ENCODE assay signal across 17 cellular contexts in genomic region chr21:35113064-35113463, GRCh38.
DNase-seq lines count a peak whose midpoint lies in the region; ATAC-seq and TF ChIP-seq lines count a peak whose summit lies in the region.
"Had no signal": no experiment of that assay in that cellular context is flagged by ENCODE, and none has a peak within 500 bp of the region (broad histone marks: within the 10 kb centered on the region; RNA-seq: fewer than 3 reads in every experiment).

No MANE protein-coding gene starts in this region.

- H3K36me3 Mint-ChIP-seq in MCF 10A (ENCODE audit: insufficient read depth, unreplicated experiment): no peaks in the 10 kb centered on the region

- intact Hi-C loops in MCF 10A (cut with micrococcal nuclease): no loop called here
- intact Hi-C loops in breast epithelium (cut with DNase I; ENCODE audit: low total_unique reads): no loop called here

- no peak overlapping the region for H3K27ac ChIP-seq in breast epithelium
- H3K27ac ChIP-seq in brain microvascular endothelial cell: no peak overlapping the region
- H3K27ac ChIP-seq: colonic mucosa, HL-60, PC-9, suprapubic skin had no signal

- no peak overlapping the region for H3K27ac Mint-ChIP-seq in MCF 10A (ENCODE audit: low read depth, unreplicated experiment)
- H3K27ac Mint-ChIP-seq: nephron progenitor cell had no signal

- H3K36me3 ChIP-seq in breast epithelium: no peaks in the 10 kb centered on the region
- no peaks in the 10 kb centered on the region for H3K36me3 ChIP-seq in brain microvascular endothelial cell (replicated peaks)
- H3K36me3 ChIP-seq: colonic mucosa, suprapubic skin had no signal

- H3K9me3 ChIP-seq in breast epithelium: no peaks in the 10 kb centered on the region
- H3K9me3 ChIP-seq: colonic mucosa, suprapubic skin had no signal

- H3K27me3 Mint-ChIP-seq in MCF 10A (ENCODE audit: insufficient read depth, unreplicated experiment): no peaks in the 10 kb centered on the region

- CTCF ChIA-PET in MCF 10A (lab: Yijun Ruan, JAX): interaction anchor here (0.7 to 0.8 kb wide), 2 partner anchors 13 to 27 kb away, joined by 3 to 4 read pairs; no protein-coding TSS in a partner anchor

- TF ChIP-seq CTCF in MCF 10A (IDR thresholded peaks at IDR 0.05; ENCODE audit: unreplicated experiment) (no peak), breast epithelium (IDR thresholded peaks at IDR 0.05) (no peak), NB4 (IDR thresholded peaks at IDR 0.05; ENCODE audit: low read depth, low read length) (no peak), brain microvascular endothelial cell (IDR thresholded peaks at IDR 0.05; ENCODE audit: low read depth, low read length, missing control alignments) (no peak)

- in situ Hi-C loops in brain microvascular endothelial cell (cut with HindIII; ENCODE audit: low pct_ligation_motif_present, low sequenced_read_pairs): no loop called here

- H3K27me3 ChIP-seq in breast epithelium (no peaks in the 10 kb centered on the region), brain microvascular endothelial cell (replicated peaks) (no peaks in the 10 kb centered on the region)
- H3K27me3 ChIP-seq: colonic mucosa, suprapubic skin had no signal

- H3K9me3 Mint-ChIP-seq in MCF 10A (ENCODE audit: unreplicated experiment): no peaks in the 10 kb centered on the region
- H3K9me3 Mint-ChIP-seq: nephron progenitor cell had no signal

- H3K4me3 Mint-ChIP-seq in MCF 10A (ENCODE audit: unreplicated experiment): no peak overlapping the region
- H3K4me3 Mint-ChIP-seq: nephron progenitor cell had no signal

- BruUV-seq in MCF 10A (replicated peaks; lab: Mats Ljungman, UMichigan): no TSS peak

- POLR2A ChIA-PET in MCF 10A (lab: Yijun Ruan, JAX): no interaction called here

- TF ChIP-seq POLR2A in breast epithelium (IDR thresholded peaks at IDR 0.05): no peak
- no peak for TF ChIP-seq POLR2A in NB4 (IDR thresholded peaks at IDR 0.05; ENCODE audit: extremely low read depth, insufficient read length)

- ATAC-seq in stimulated activated naive CD8-positive, alpha-beta T cell treated with anti-CD3 and anti-CD28 coated beads, Interleukin-15, Interleukin-2, amounts not matched to agents 100 U/mL and 50 U/mL, for 24 hours: peak; percentile 71

- H3K4me1 ChIP-seq in breast epithelium: no peaks in the 10 kb centered on the region
- H3K4me1 ChIP-seq: colonic mucosa, suprapubic skin had no signal

- peaks cover 7% of the 10 kb centered on the region for H3K4me1 Mint-ChIP-seq in MCF 10A (ENCODE audit: insufficient read depth, unreplicated experiment)
- H3K4me1 Mint-ChIP-seq: nephron progenitor cell had no signal

- no peak overlapping the region for H3K4me3 ChIP-seq in breast epithelium
- no peak overlapping the region for H3K4me3 ChIP-seq in NB4 (ENCODE audit: low read depth, low read length)
- H3K4me3 ChIP-seq in brain microvascular endothelial cell (ENCODE audit: low read depth, low read length): no peak overlapping the region
- H3K4me3 ChIP-seq: colonic mucosa, PC-9, suprapubic skin had no signal

- peak; percentile 5 for DNase-seq in MCF 10A (ENCODE audit: unreplicated experiment)
- DNase-seq in breast epithelium (ENCODE audit: low spot score in 2 of 2): no peak
- peak; percentile 12 for DNase-seq in NB4 (ENCODE audit: low read depth)
- peak; percentile 13 for DNase-seq in brain microvascular endothelial cell
- DNase-seq in stimulated activated naive CD8-positive, alpha-beta T cell treated with anti-CD3 and anti-CD28 coated beads, Interleukin-15, Interleukin-2, amounts not matched to agents 100 U/mL and 50 U/mL, for 24 hours: no peak
- no peak for DNase-seq in NCI-H2227 treated with DMSO at 0.1 percent for 48 hours (lab: John Stamatoyannopoulos, UW)
- DNase-seq in NCI-H146 treated with DMSO at 0.1 percent for 48 hours (lab: John Stamatoyannopoulos, UW; ENCODE audit: unreplicated experiment): no peak
- no peak for DNase-seq in NOMO-1 treated with DMSO at 0.1 percent for 48 hours (lab: John Stamatoyannopoulos, UW; ENCODE audit: unreplicated experiment)
- DNase-seq: AML-193, aorta, colonic mucosa, NCI-H1930, NCI-H524, nephron progenitor cell, PC-9 had no signal

Comparison
In these comparisons a context has a peak if more than half of its experiments do, and no peak if none do; other contexts are left out.
1. DNase-seq: peak in MCF 10A (single experiment), NB4 (single experiment) and brain microvascular endothelial cell (single experiment); none in breast epithelium (0 of 2), stimulated activated naive CD8-positive, alpha-beta T cell treated with anti-CD3 and anti-CD28 coated beads, Interleukin-15, Interleukin-2, amounts not matched to agents 100 U/mL and 50 U/mL, for 24 hours (single experiment), NCI-H2227 treated with DMSO at 0.1 percent for 48 hours (single experiment), NCI-H146 treated with DMSO at 0.1 percent for 48 hours (single experiment) and NOMO-1 treated with DMSO at 0.1 percent for 48 hours (single experiment).